Comparison of ENCODE assay signal across 9 cellular contexts in the genomic region with DNA sequence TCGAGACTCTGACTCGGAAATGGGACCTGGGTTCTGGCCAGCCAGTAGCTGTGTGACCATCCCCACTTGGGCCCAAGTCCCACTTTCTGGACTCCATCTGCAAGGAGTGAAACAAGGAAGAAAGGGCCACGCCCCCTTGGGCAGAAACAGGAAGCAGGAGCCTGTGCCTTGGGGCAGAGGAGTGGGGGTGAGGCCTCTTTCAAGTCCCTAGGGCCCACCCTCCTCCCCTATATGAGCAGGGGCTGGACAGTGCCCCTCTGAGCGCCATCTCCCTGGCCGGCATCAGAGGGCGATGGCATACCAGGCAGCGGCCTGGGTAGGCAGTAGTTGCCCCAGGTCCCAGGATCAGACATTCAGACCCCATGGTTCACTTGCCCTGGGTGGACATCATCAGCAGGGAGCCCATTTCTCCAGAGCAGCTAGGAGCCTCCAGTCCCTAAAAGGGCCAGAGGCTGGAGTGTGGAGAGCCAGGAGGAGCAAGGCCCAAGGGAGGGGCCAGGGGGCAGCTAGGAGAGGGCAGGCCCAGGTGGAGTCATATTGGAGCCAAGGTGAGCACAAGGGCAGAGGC. TPM values are rescaled to one million over a fixed set of nuclear protein-coding genes. Genes with fewer than 3 reads are reported as not detected.
A peak's percentile ranks its signal among the peaks of the same experiment; 100 is the strongest.
DNase-seq lines count a peak whose midpoint lies in the region; ATAC-seq, FAIRE-seq and TF ChIP-seq lines count a peak whose summit lies in the region.
"Had no signal": no experiment of that assay in that cellular context is flagged by ENCODE, and none has a peak within 500 bp of the region (broad histone marks: within the 10 kb centered on the region; RNA-seq: fewer than 3 reads in every experiment).

No MANE protein-coding gene starts in this region.

- H3K36me3 Mint-ChIP-seq in activated CD8-positive, alpha-beta T cell treated with anti-CD3 and anti-CD28 coated beads, Interleukin-2, amount 10 ng/mL, durations not matched to agents 7 days and 5 days (ENCODE audit: low read depth): no peaks in the 10 kb centered on the region

- CTCF ChIA-PET in SK-N-SH (lab: Yijun Ruan, JAX): interaction anchor here (0.6 to 5.0 kb wide), 5 partner anchors 10 to 158 kb away, joined by 3 to 35 read pairs (median 4); no protein-coding TSS in a partner anchor
- CTCF ChIA-PET in activated CD8-positive, alpha-beta T cell treated with anti-CD3 and anti-CD28 coated beads, Interleukin-2, amount 10 ng/mL, durations not matched to agents 7 days and 5 days (lab: Charles Lee): interaction anchor here (1.6 kb wide), 1 partner anchor 141 kb away, joined by 4 read pairs; no protein-coding TSS in a partner anchor

- TF ChIP-seq EP300 in SK-N-SH (IDR thresholded peaks at IDR 0.05; ENCODE audit: borderline replicate concordance in 1 of 2, low read depth in 1 of 2, low read length in 1 of 2): no peak

- no peak for FAIRE-seq in GM12891 (lab: Jason Lieb, UNC)

- H4K20me1 ChIP-seq in SK-N-SH (ENCODE audit: insufficient read depth): peaks cover 36% of the 10 kb centered on the region

- H3K27me3 Mint-ChIP-seq in activated CD8-positive, alpha-beta T cell treated with anti-CD3 and anti-CD28 coated beads, Interleukin-2, amount 10 ng/mL, durations not matched to agents 7 days and 5 days (ENCODE audit: low read depth): peaks cover 20% of the 10 kb centered on the region

- H3K4me3 ChIP-seq in SK-N-SH (ENCODE audit: low read depth in 2 of 2, low read length in 1 of 2): peak overlapping the region in 1 of 2 experiments; percentile 19; a peak in 1 of 4 replicates
- H3K4me3 ChIP-seq in gastrocnemius medialis: no peak overlapping the region

- in situ Hi-C loops in gastrocnemius medialis (cut with MboI; ENCODE audit: low sequenced_read_pairs in 4 of 4): no loop called here

- peak overlapping the region; percentile 82 for H3K9ac ChIP-seq in SK-N-SH

- intact Hi-C loops in gastrocnemius medialis (cut with DNase I; ENCODE audit: low total_unique reads): no loop called here

- no peaks in the 10 kb centered on the region for H3K9me2 ChIP-seq in SK-N-SH

- no peak overlapping the region for H2AFZ ChIP-seq in SK-N-SH (ENCODE audit: low read depth)

- no peaks in the 10 kb centered on the region for H3K9me3 Mint-ChIP-seq in activated CD8-positive, alpha-beta T cell treated with anti-CD3 and anti-CD28 coated beads, Interleukin-2, amount 10 ng/mL, durations not matched to agents 7 days and 5 days (ENCODE audit: insufficient read depth)

- H3K4me2 ChIP-seq in SK-N-SH: peak overlapping the region; percentile 81

- TF ChIP-seq POLR2A in gastrocnemius medialis (IDR thresholded peaks at IDR 0.05): no peak
- no peak for TF ChIP-seq POLR2A in GM12891 (IDR thresholded peaks at IDR 0.05; ENCODE audit: low read depth, low read length)

- peaks cover 67 to 78% of the 10 kb centered on the region in 2 experiments for H3K4me1 ChIP-seq in SK-N-SH (ENCODE audit: control insufficient read depth in 1 of 2, insufficient read depth in 2 of 2, low read depth in 1 of 2, low read length in 1 of 2)
- H3K4me1 ChIP-seq in gastrocnemius medialis: peaks cover 80 to 81% of the 10 kb centered on the region in 2 donors

- DNase-seq in SK-N-SH (no peak), globus pallidus (ENCODE audit: low spot score) (peak; percentile 58), gastrocnemius medialis (no peak), GM12891 (ENCODE audit: insufficient read length, low spot score) (no peak), DMS79 treated with DMSO at 0.1 percent for 48 hours (lab: John Stamatoyannopoulos, UW) (no peak)
- DNase-seq in effector CD4-positive, alpha-beta T cell: no peak
- DNase-seq in activated CD8-positive, alpha-beta T cell treated with anti-CD3 and anti-CD28 coated beads, Interleukin-2, amount 10 ng/mL, durations not matched to agents 7 days and 5 days: no peak

- ATAC-seq in gastrocnemius medialis: no peak
- ATAC-seq in activated CD8-positive, alpha-beta T cell treated with anti-CD3 and anti-CD28 coated beads, Interleukin-2, amount 10 ng/mL, durations not matched to agents 7 days and 5 days: no peak

- H3K27ac ChIP-seq in SK-N-SH (ENCODE audit: low read depth in 2 of 2, low read length in 1 of 2) (peak overlapping the region; percentile 89 to 98), gastrocnemius medialis (peak overlapping the region; percentile 97 to 99 (median 98))
- H3K27ac ChIP-seq: neutrophil had no signal

- no peak overlapping the region for H3K27ac Mint-ChIP-seq in activated CD8-positive, alpha-beta T cell treated with anti-CD3 and anti-CD28 coated beads, Interleukin-2, amount 10 ng/mL, durations not matched to agents 7 days and 5 days

- POLR2A ChIA-PET in SK-N-SH (lab: Yijun Ruan, JAX): no interaction called here
- POLR2A ChIA-PET in activated CD8-positive, alpha-beta T cell treated with anti-CD3 and anti-CD28 coated beads, Interleukin-2, amount 10 ng/mL, durations not matched to agents 7 days and 5 days (lab: Charles Lee): no interaction called here

- peak; percentile 45 for TF ChIP-seq RAD21 in SK-N-SH (IDR thresholded peaks at IDR 0.05; ENCODE audit: low read length)

- TF ChIP-seq CTCF in GM12872 (IDR thresholded peaks at IDR 0.05; ENCODE audit: insufficient read depth, low read depth, low read length) (0 out of 3 replicates have a peak, but pooled peaks have one; percentile 10), SK-N-SH (IDR thresholded peaks at IDR 0.05) (peak; percentile 27; the same call in 1 of the 2 replicates), gastrocnemius medialis (IDR thresholded peaks at IDR 0.05 in 4 of 5, conservative IDR thresholded peaks at IDR 0.05 in 1 of 5) (no peak)

- H3K36me3 ChIP-seq in SK-N-SH (replicated peaks in 1 of 2; ENCODE audit: control insufficient read depth in 1 of 2, insufficient read depth in 2 of 2, low read length in 1 of 2): peaks cover 5 to 33% of the 10 kb centered on the region in 2 experiments
- peaks cover 0 to 14% of the 10 kb centered on the region in 2 donors for H3K36me3 ChIP-seq in gastrocnemius medialis
- H3K36me3 ChIP-seq: neutrophil had no signal

- peaks cover 3% of the 10 kb centered on the region for H3K4me1 Mint-ChIP-seq in activated CD8-positive, alpha-beta T cell treated with anti-CD3 and anti-CD28 coated beads, Interleukin-2, amount 10 ng/mL, durations not matched to agents 7 days and 5 days (ENCODE audit: low read depth)

- H3K27me3 ChIP-seq in SK-N-SH (ENCODE audit: insufficient read depth) (no peaks in the 10 kb centered on the region), gastrocnemius medialis (no peaks in the 10 kb centered on the region)

- no peak overlapping the region for H3K4me3 Mint-ChIP-seq in activated CD8-positive, alpha-beta T cell treated with anti-CD3 and anti-CD28 coated beads, Interleukin-2, amount 10 ng/mL, durations not matched to agents 7 days and 5 days

- H3K9me3 ChIP-seq in SK-N-SH (no peaks in the 10 kb centered on the region), gastrocnemius medialis (no peaks in the 10 kb centered on the region)
- H3K9me3 ChIP-seq: neutrophil had no signal

- H3F3A ChIP-seq in SK-N-SH (replicated peaks; ENCODE audit: insufficient read depth): peaks cover 29% of the 10 kb centered on the region

- 20% methylated on average over 3 of the region's 7 CpGs for WGBS in SK-N-SH (ENCODE audit: low lambda C conversion rate)

- H3K79me2 ChIP-seq in SK-N-SH (ENCODE audit: insufficient read depth): peaks cover 98% of the 10 kb centered on the region

TF ChIP-seq in SK-N-SH, 30 proteins besides CTCF, POLR2A, EP300 and RAD21:
- TF ChIP-seq POLR2AphosphoS5 (IDR thresholded peaks at IDR 0.05; ENCODE audit: low read depth, low read length): no peak
- TF ChIP-seq, protein P1, sequence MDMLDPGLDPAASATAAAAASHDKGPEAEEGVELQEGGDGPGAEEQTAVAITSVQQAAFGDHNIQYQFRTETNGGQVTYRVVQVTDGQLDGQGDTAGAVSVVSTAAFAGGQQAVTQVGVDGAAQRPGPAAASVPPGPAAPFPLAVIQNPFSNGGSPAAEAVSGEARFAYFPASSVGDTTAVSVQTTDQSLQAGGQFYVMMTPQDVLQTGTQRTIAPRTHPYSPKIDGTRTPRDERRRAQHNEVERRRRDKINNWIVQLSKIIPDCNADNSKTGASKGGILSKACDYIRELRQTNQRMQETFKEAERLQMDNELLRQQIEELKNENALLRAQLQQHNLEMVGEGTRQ (IDR thresholded peaks at IDR 0.05; ENCODE audit: borderline replicate concordance, low read depth, low read length): no peak
- peak; percentile 35; the same call in 1 of the 2 replicates for TF ChIP-seq TCF12 (IDR thresholded peaks at IDR 0.05)
TF ChIP-seq in SK-N-SH: peak in this region for 1.

TF ChIP-seq in GM12891, 5 proteins besides CTCF, POLR2A, EP300 and RAD21:
- TF ChIP-seq TAF1 (IDR thresholded peaks at IDR 0.05; ENCODE audit: low read depth, low read length): no peak
- TF ChIP-seq POU2F2 (IDR thresholded peaks at IDR 0.05; ENCODE audit: low read depth, low read length): no peak
- TF ChIP-seq POLR2AphosphoS5 (IDR thresholded peaks at IDR 0.05; ENCODE audit: low read depth, low read length): no peak

RNA-seq across cellular contexts. Expression of gene BCAR1, which starts 7.1 kb away (rescaled TPM):
- 29.2 and 45.1 TPM in 2 replicates for polyA plus RNA-seq in SK-N-SH (2012; rRNA removed)
- polyA plus RNA-seq in SK-N-SH (2012; cell fraction: cytosol; rRNA removed): 18.4 and 30.6 TPM in 2 replicates
- 120 and 189 TPM in 2 replicates for polyA plus RNA-seq in SK-N-SH (2012; cell fraction: nucleus; rRNA removed)
- 100 to 1,000 TPM; 101 to 153 (median 145) TPM for total RNA-seq in gastrocnemius medialis
- polyA plus RNA-seq in GM12891 (2012; ENCODE audit: low read depth, missing spikeins): 13.4 TPM
- under 1 TPM in 1 of 2 experiments, not detected in 1; 0.08 TPM for total RNA-seq in activated CD8-positive, alpha-beta T cell treated with anti-CD3 and anti-CD28 coated beads, Interleukin-2, amount 10 ng/mL, durations not matched to agents 7 days and 5 days

RNA-seq across cellular contexts. Expression of gene CTRB1, which starts 25.5 kb away (rescaled TPM):
- polyA plus RNA-seq in SK-N-SH (2012; rRNA removed): not detected in 2 replicates
- polyA plus RNA-seq in SK-N-SH (2012; cell fraction: cytosol; rRNA removed): not detected in 2 replicates
- polyA plus RNA-seq in SK-N-SH (2012; cell fraction: nucleus; rRNA removed): not detected in 2 replicates
- not detected for total RNA-seq in gastrocnemius medialis
- not detected for polyA plus RNA-seq in GM12891 (2012; ENCODE audit: low read depth, missing spikeins)
- not detected for total RNA-seq in activated CD8-positive, alpha-beta T cell treated with anti-CD3 and anti-CD28 coated beads, Interleukin-2, amount 10 ng/mL, durations not matched to agents 7 days and 5 days

RNA-seq across cellular contexts. Expression of gene CTRB2, which starts 37.3 kb away (rescaled TPM):
- not detected in 2 replicates for polyA plus RNA-seq in SK-N-SH (2012; rRNA removed)
- polyA plus RNA-seq in SK-N-SH (2012; cell fraction: cytosol; rRNA removed): not detected in 2 replicates
- 0.04 TPM in 1 of 2 replicates, not detected in the other for polyA plus RNA-seq in SK-N-SH (2012; cell fraction: nucleus; rRNA removed)
- 1 to 10 TPM in 1 of 4 donors, not detected in 3; 3.0 TPM for total RNA-seq in gastrocnemius medialis
- not detected for polyA plus RNA-seq in GM12891 (2012; ENCODE audit: low read depth, missing spikeins)
- total RNA-seq in activated CD8-positive, alpha-beta T cell treated with anti-CD3 and anti-CD28 coated beads, Interleukin-2, amount 10 ng/mL, durations not matched to agents 7 days and 5 days: not detected

Comparison
In these comparisons a context has a peak if more than half of its experiments do, and no peak if none do; other contexts are left out.
1. CTCF ChIP-seq: peak in GM12872 (single experiment) and SK-N-SH (single experiment); none in gastrocnemius medialis (0 of 5).
2. RNA of gene BCAR1, which starts 7.1 kb away (total RNA-seq): 101 to 153 TPM in gastrocnemius medialis; 0.08 TPM in activated CD8-positive, alpha-beta T cell treated with anti-CD3 and anti-CD28 coated beads, Interleukin-2, amount 10 ng/mL, durations not matched to agents 7 days and 5 days; every median in the first group is over 10 times any median in the second.